Comparison of ENCODE assay signal across 7 cellular contexts in genomic region chr6:5671604-5672559, GRCh38.
DNase-seq lines count a peak whose midpoint lies in the region; TF ChIP-seq lines count a peak whose summit lies in the region.

No MANE protein-coding gene starts in this region.

- 52 to 55% methylated on average over 22 of the region's 22 CpGs for WGBS in GM23248 (ENCODE audit: low coverage in 1 of 2, low lambda C conversion rate in 2 of 2, missing lambda C conversion rate in 2 of 2), 2 experiments
- WGBS in esophagus squamous epithelium, 2 donors = 85 to 87% methylated on average over 14 to 22 of the region's 22 CpGs
- WGBS in lower leg skin, 2 donors = 76 to 87% methylated on average over 22 of the region's 22 CpGs

- peak overlapping the region; percentile 84 for H3K27ac ChIP-seq in GM23248
- peak overlapping the region; percentile 92 for H3K27ac ChIP-seq in OCI-LY1 (ENCODE audit: low read depth, low read length, poor library complexity, severe bottlenecking)
- peak overlapping the region in 3 of 4 donors; percentile 21 to 59 (median 32) for H3K27ac ChIP-seq in esophagus squamous epithelium
- peak overlapping the region in 18 of 21 experiments; percentile 7 to 75 (median 48) for H3K27ac ChIP-seq in skin epidermis
- H3K27ac ChIP-seq in MM.1S (ENCODE audit: low read length) = no peak overlapping the region

- H3K4me1 ChIP-seq in GM23248 (ENCODE audit: insufficient read depth) = peaks cover 35% of the 10 kb centered on the region
- peaks cover 82% of the 10 kb centered on the region for H3K4me1 ChIP-seq in OCI-LY1 (ENCODE audit: insufficient read depth, low read length, severe bottlenecking)
- H3K4me1 ChIP-seq in esophagus squamous epithelium = peaks cover 0 to 40% (median 25%) of the 10 kb centered on the region in 3 donors
- no peaks in the 10 kb centered on the region for H3K4me1 ChIP-seq in MM.1S (ENCODE audit: low read length)

- H2AFZ ChIP-seq in GM23248 (peak overlapping the region; percentile 46), OCI-LY1 (ENCODE audit: low read length) (no peak overlapping the region), MM.1S (ENCODE audit: low read length) (no peak overlapping the region)

- H3F3A ChIP-seq in GM23248 (ENCODE audit: insufficient read depth) (peaks cover 31% of the 10 kb centered on the region), OCI-LY1 (ENCODE audit: insufficient read depth, low read length) (0 out of 2 replicates have a peak, but pooled peaks cover 2% of the 10 kb centered on the region), MM.1S (ENCODE audit: insufficient read depth, low read length) (no peaks in the 10 kb centered on the region)

- in situ Hi-C loops in GM23248 (cut with MboI) = no loop called here

- H3K4me3 ChIP-seq in GM23248 = peak overlapping the region; percentile 55
- H3K4me3 ChIP-seq in OCI-LY1 (ENCODE audit: low read depth, low read length, poor library complexity, severe bottlenecking) = peak overlapping the region; percentile 39
- H3K4me3 ChIP-seq in esophagus squamous epithelium = no peak overlapping the region
- no peak overlapping the region for H3K4me3 ChIP-seq in skin epidermis
- no peak overlapping the region for H3K4me3 ChIP-seq in MM.1S (ENCODE audit: low read length)
- H3K4me3 ChIP-seq in lower leg skin (ENCODE audit: low read depth, poor library complexity, severe bottlenecking) = no peak overlapping the region

- intact Hi-C loops in esophagus squamous epithelium (cut with DNase I) = no loop called here
- intact Hi-C loops in lower leg skin (cut with DNase I; ENCODE audit: low total_unique reads) = no loop called here

- TF ChIP-seq CTCF in OCI-LY1 (IDR thresholded peaks at IDR 0.05; ENCODE audit: low read length) (peak; percentile 69), esophagus squamous epithelium (IDR thresholded peaks at IDR 0.05) (no peak), MM.1S (IDR thresholded peaks at IDR 0.05; ENCODE audit: low read length) (no peak), lower leg skin (IDR thresholded peaks at IDR 0.05) (no peak)

- H3K9me2 ChIP-seq in GM23248 (ENCODE audit: insufficient read depth) (no peaks in the 10 kb centered on the region), OCI-LY1 (ENCODE audit: low read depth, low read length) (no peaks in the 10 kb centered on the region), MM.1S (replicated peaks; ENCODE audit: insufficient read depth, low read length) (no peaks in the 10 kb centered on the region)

- H3K79me2 ChIP-seq in GM23248 (ENCODE audit: insufficient read depth) (no peaks in the 10 kb centered on the region), OCI-LY1 (ENCODE audit: insufficient read depth, low read length) (no peaks in the 10 kb centered on the region), MM.1S (ENCODE audit: low read length) (no peaks in the 10 kb centered on the region)

- no peaks in the 10 kb centered on the region for H4K20me1 ChIP-seq in GM23248 (ENCODE audit: insufficient read depth)
- H4K20me1 ChIP-seq in OCI-LY1 (ENCODE audit: insufficient read depth, low read length) = no peaks in the 10 kb centered on the region
- H4K20me1 ChIP-seq in MM.1S (ENCODE audit: insufficient read depth, low read length) = no peaks in the 10 kb centered on the region

- H3K27me3 ChIP-seq in GM23248 (replicated peaks; ENCODE audit: insufficient read depth) (no peaks in the 10 kb centered on the region), OCI-LY1 (ENCODE audit: insufficient read depth, low read length) (no peaks in the 10 kb centered on the region), esophagus squamous epithelium (no peaks in the 10 kb centered on the region), MM.1S (replicated peaks; ENCODE audit: insufficient read depth, low read length) (no peaks in the 10 kb centered on the region)

- H3K4me2 ChIP-seq in GM23248 (ENCODE audit: unreplicated experiment) = peak overlapping the region; percentile 85
- peak overlapping the region; percentile 63 for H3K4me2 ChIP-seq in OCI-LY1 (ENCODE audit: low read length)
- H3K4me2 ChIP-seq in MM.1S (ENCODE audit: low read depth, low read length) = no peak overlapping the region

- H3K36me3 ChIP-seq in GM23248 (ENCODE audit: low read depth) (no peaks in the 10 kb centered on the region), OCI-LY1 (ENCODE audit: insufficient read depth, low read length) (no peaks in the 10 kb centered on the region), esophagus squamous epithelium (no peaks in the 10 kb centered on the region), MM.1S (replicated peaks; ENCODE audit: insufficient read depth, low read length) (no peaks in the 10 kb centered on the region)

- DNase-seq in GM23248 = peak; percentile 78
- no peak for DNase-seq in esophagus squamous epithelium (lab: John Stamatoyannopoulos, UW)
- no peak for DNase-seq in MM.1S
- no peak for DNase-seq in lower leg skin (ENCODE audit: low spot score in 2 of 2)
- no peak for DNase-seq in NCI-H69 (lab: John Stamatoyannopoulos, UW)

- H3K9me3 ChIP-seq in GM23248 (ENCODE audit: low read depth) = no peaks in the 10 kb centered on the region
- no peaks in the 10 kb centered on the region for H3K9me3 ChIP-seq in OCI-LY1 (ENCODE audit: low read length)
- no peaks in the 10 kb centered on the region for H3K9me3 ChIP-seq in esophagus squamous epithelium
- H3K9me3 ChIP-seq in MM.1S (replicated peaks; ENCODE audit: insufficient read depth, low read length) = no peaks in the 10 kb centered on the region

- TF ChIP-seq POLR2A in esophagus squamous epithelium (IDR thresholded peaks at IDR 0.05) (no peak), lower leg skin (IDR thresholded peaks at IDR 0.05) (no peak)

- peak overlapping the region; percentile 70 for H3K9ac ChIP-seq in GM23248
- peak overlapping the region; percentile 52 for H3K9ac ChIP-seq in OCI-LY1 (ENCODE audit: low read length)
- no peak overlapping the region for H3K9ac ChIP-seq in MM.1S (ENCODE audit: low read length)

Comparison
In these comparisons a context has a peak if more than half of its experiments do, and no peak if none do; other contexts are left out.
1. H3K4me3 ChIP-seq: peak in GM23248 (single experiment) and OCI-LY1 (single experiment); none in esophagus squamous epithelium (0 of 4), skin epidermis (0 of 7), MM.1S (single experiment) and lower leg skin (single experiment).